ENCODE assay signal across 22 cellular contexts in the genomic region with DNA sequence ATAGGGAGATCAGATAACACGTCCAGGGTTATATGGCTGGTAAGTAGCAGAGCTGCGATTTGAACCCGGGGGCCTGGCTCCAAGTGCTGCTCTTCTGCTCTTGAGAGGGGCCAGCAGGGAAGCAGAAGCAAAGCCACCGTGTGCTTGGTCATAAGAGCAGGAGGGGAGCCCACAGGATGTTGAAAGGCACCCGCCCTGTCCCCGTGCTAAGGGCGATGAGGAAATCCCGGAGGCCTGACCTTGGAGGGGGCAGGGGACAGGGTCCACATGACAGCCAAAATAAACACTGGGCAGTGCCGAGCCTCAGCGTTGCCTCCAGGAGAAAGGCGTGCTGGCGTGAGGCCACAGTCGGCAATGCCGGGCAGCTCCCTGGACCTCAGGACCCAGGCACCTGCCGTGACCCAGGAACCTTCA. TPM values are rescaled to one million over a fixed set of nuclear protein-coding genes. Genes with fewer than 3 reads are reported as not detected.
DNase-seq lines count a peak whose midpoint lies in the region; ATAC-seq, FAIRE-seq and TF ChIP-seq lines count a peak whose summit lies in the region.
"Had no signal": no experiment of that assay in that cellular context is flagged by ENCODE, and none has a peak within 500 bp of the region (broad histone marks: within the 10 kb centered on the region; RNA-seq: fewer than 3 reads in every experiment).

No MANE protein-coding gene starts in this region.

- intact Hi-C loops in MCF 10A (cut with micrococcal nuclease): no loop called here
- intact Hi-C loops in mammary epithelial cell (cut with micrococcal nuclease): no loop called here
- intact Hi-C loops in lower lobe of right lung (cut with DNase I): no loop called here

- BruUV-seq in MCF 10A (replicated peaks; lab: Mats Ljungman, UMichigan) (no TSS peak), mammary epithelial cell (replicated peaks; lab: Mats Ljungman, UMichigan) (no TSS peak)

- peak; percentile 90 for FAIRE-seq in urothelium cell line (lab: Jason Lieb, UNC)
- FAIRE-seq: frontal cortex, GM18507, HTR-8/SVneo had no signal

- H3K9me3 ChIP-seq in mammary epithelial cell (replicated peaks; ENCODE audit: insufficient read depth, low read length) (no peaks in the 10 kb centered on the region), lower lobe of right lung (no peaks in the 10 kb centered on the region)
- H3K9me3 ChIP-seq: Peyer's patch had no signal

- WGBS in mammary epithelial cell (ENCODE audit: low coverage, missing lambda C conversion rate): 91% methylated on average over 10 of the region's 15 CpGs

- POLR2A ChIA-PET in MCF 10A (lab: Yijun Ruan, JAX): no interaction called here

- DNase-seq in MCF 10A (ENCODE audit: unreplicated experiment) (peak; percentile 59), mammary epithelial cell (no peak), dermis microvascular lymphatic vessel endothelial cell (ENCODE audit: low read depth in 2 of 2) (peak; percentile 50 to 63), lower lobe of right lung (peak; percentile 78), urothelium cell line (ENCODE audit: low spot score) (no peak)
- no peak for DNase-seq in stimulated activated CD4-positive, alpha-beta T cell treated with anti-CD3 and anti-CD28 coated beads, Interleukin-4, amount 100 ng/mL, for 4 hours
- DNase-seq in activated naive CD4-positive, alpha-beta T cell treated with anti-CD3 and anti-CD28 coated beads, Interleukin-2, amount 50 U/mL, for 16 hours: no peak
- DNase-seq: 8988T; activated CD8-positive, alpha-beta memory T cell treated with anti-CD3 and anti-CD28 coated beads, Interleukin-2, amount 10 ng/mL, durations not matched to agents 7 days and 5 days; activated gamma-delta T cell; CD4-positive, CD25-positive, alpha-beta regulatory T cell; HCEC 1CT; NCI-H1048; NCI-H526 treated with DMSO at 0.1 percent for 48 hours; Peyer's patch had no signal

- no peak for TF ChIP-seq CTCF in MCF 10A (IDR thresholded peaks at IDR 0.05; ENCODE audit: unreplicated experiment)
- no peak for TF ChIP-seq CTCF in mammary epithelial cell (conservative IDR thresholded peaks at IDR 0.05 in 1 of 2, IDR thresholded peaks at IDR 0.05 in 1 of 2; ENCODE audit: extremely low read depth in 1 of 2, insufficient read depth in 1 of 2, low read depth in 1 of 2, low read length in 2 of 2)
- TF ChIP-seq CTCF in lower lobe of right lung (IDR thresholded peaks at IDR 0.05): no peak

- H3K4me1 ChIP-seq in mammary epithelial cell (ENCODE audit: insufficient read depth, low read length): no peaks in the 10 kb centered on the region
- H3K4me1 ChIP-seq in lower lobe of right lung: peaks cover 36% of the 10 kb centered on the region

- no peaks in the 10 kb centered on the region for H3K9me3 Mint-ChIP-seq in MCF 10A (ENCODE audit: unreplicated experiment)
- H3K9me3 Mint-ChIP-seq: CD4-positive, CD25-positive, alpha-beta regulatory T cell; mesothelial cell of epicardium; type B pancreatic cell had no signal

- CTCF ChIA-PET in MCF 10A (lab: Yijun Ruan, JAX) (interaction anchor here (0.8 kb wide), 1 partner anchor 22 kb away, joined by 3 read pairs; no protein-coding TSS in a partner anchor), mammary epithelial cell (lab: Charles Lee; ENCODE audit: low non-redundant PET) (no interaction called here)

- H3K27me3 ChIP-seq in mammary epithelial cell (ENCODE audit: insufficient read depth, low read length) (no peaks in the 10 kb centered on the region), lower lobe of right lung (ENCODE audit: low read depth) (no peaks in the 10 kb centered on the region)
- H3K27me3 ChIP-seq: Peyer's patch had no signal

- H3K36me3 ChIP-seq in mammary epithelial cell (ENCODE audit: insufficient read depth, low read length) (no peaks in the 10 kb centered on the region), lower lobe of right lung (peaks cover 94% of the 10 kb centered on the region)

- H3K79me2 ChIP-seq in mammary epithelial cell (ENCODE audit: insufficient read depth, low read length): no peaks in the 10 kb centered on the region

- no peaks in the 10 kb centered on the region for H3K27me3 Mint-ChIP-seq in MCF 10A (ENCODE audit: insufficient read depth, unreplicated experiment)
- H3K27me3 Mint-ChIP-seq: activated CD8-positive, alpha-beta memory T cell treated with anti-CD3 and anti-CD28 coated beads, Interleukin-2, amount 10 ng/mL, durations not matched to agents 7 days and 5 days; CD4-positive, CD25-positive, alpha-beta regulatory T cell; type B pancreatic cell had no signal

- no peak overlapping the region for H3K4me2 ChIP-seq in mammary epithelial cell (ENCODE audit: insufficient read depth, low read depth, low read length)
- H3K4me2 ChIP-seq: smooth muscle cell had no signal

- H3K27ac ChIP-seq in mammary epithelial cell (ENCODE audit: insufficient read depth, low read depth, low read length) (no peak overlapping the region), lower lobe of right lung (peak overlapping the region; percentile 46)
- H3K27ac ChIP-seq: Peyer's patch had no signal

- H3K4me1 Mint-ChIP-seq in MCF 10A (ENCODE audit: insufficient read depth, unreplicated experiment): no peaks in the 10 kb centered on the region
- H3K4me1 Mint-ChIP-seq: mesothelial cell of epicardium had no signal

- H3K4me3 Mint-ChIP-seq in MCF 10A (ENCODE audit: unreplicated experiment): no peak overlapping the region
- H3K4me3 Mint-ChIP-seq: activated CD8-positive, alpha-beta memory T cell treated with anti-CD3 and anti-CD28 coated beads, Interleukin-2, amount 10 ng/mL, durations not matched to agents 7 days and 5 days; mesothelial cell of epicardium; type B pancreatic cell had no signal

- no peak overlapping the region for H2AFZ ChIP-seq in mammary epithelial cell (ENCODE audit: low read depth, low read length)

- no peak overlapping the region for H3K9ac ChIP-seq in mammary epithelial cell (ENCODE audit: insufficient read depth, low read length)

- dilution Hi-C loops in mammary epithelial cell (cut with HindIII; ENCODE audit: low sequenced_read_pairs): no loop called here

- H4K20me1 ChIP-seq in mammary epithelial cell (ENCODE audit: insufficient read depth, low read length): no peaks in the 10 kb centered on the region

- H3K4me3 ChIP-seq in mammary epithelial cell (replicated peaks in 1 of 3; ENCODE audit: insufficient read depth in 1 of 3, low read depth in 2 of 3, low read length in 3 of 3) (no peak overlapping the region), lower lobe of right lung (no peak overlapping the region)
- H3K4me3 ChIP-seq: Peyer's patch, smooth muscle cell had no signal

- in situ Hi-C loops in mammary epithelial cell (cut with MboI; ENCODE audit: low sequenced_read_pairs in 2 of 2): no loop called here

- ATAC-seq in lower lobe of right lung (peak; percentile 65 to 76), HG02973 (IDR thresholded peaks at IDR 0.05; ENCODE audit: unreplicated experiment) (no peak)
- ATAC-seq: activated CD8-positive, alpha-beta memory T cell treated with anti-CD3 and anti-CD28 coated beads, Interleukin-2, amount 10 ng/mL, durations not matched to agents 7 days and 5 days had no signal

- peaks cover 73% of the 10 kb centered on the region for H3K36me3 Mint-ChIP-seq in MCF 10A (ENCODE audit: insufficient read depth, unreplicated experiment)

- H3K27ac Mint-ChIP-seq in MCF 10A (ENCODE audit: low read depth, unreplicated experiment): no peak overlapping the region
- H3K27ac Mint-ChIP-seq: activated CD8-positive, alpha-beta memory T cell treated with anti-CD3 and anti-CD28 coated beads, Interleukin-2, amount 10 ng/mL, durations not matched to agents 7 days and 5 days; mesothelial cell of epicardium; type B pancreatic cell had no signal

RNA-seq across cellular contexts. Expression of a gene that starts 28.8 kb away (rescaled TPM):
- total RNA-seq in MCF 10A (2022) (28.2 and 41.9 TPM in 2 replicates), mammary epithelial cell (10 to 100 TPM; 19.7 to 30.0 TPM), dermis microvascular lymphatic vessel endothelial cell (16.6 and 38.9 TPM in 2 replicates), lower lobe of right lung (70.3 TPM)
- 20.1 TPM for polyA plus RNA-seq in mammary epithelial cell
- polyA minus RNA-seq in mammary epithelial cell: 18.7 TPM

RNA-seq across cellular contexts. Expression of a gene that starts 52.4 kb away (rescaled TPM):
- total RNA-seq in MCF 10A (2022) (1.9 and 2.5 TPM in 2 replicates), mammary epithelial cell (100 to 1,000 TPM in 1 of 2 donors, 10 to 100 TPM in 1; 14.1 to 217 TPM), dermis microvascular lymphatic vessel endothelial cell (57.3 and 104 TPM in 2 replicates), lower lobe of right lung (68.3 TPM)
- 9.2 TPM for polyA plus RNA-seq in mammary epithelial cell
- polyA minus RNA-seq in mammary epithelial cell: 12.8 TPM
- total RNA-seq: CD4-positive, CD25-positive, alpha-beta regulatory T cell had no signal

Comparison
In these comparisons a context has a peak if more than half of its experiments do, and no peak if none do; other contexts are left out.
1. DNase-seq: peak in MCF 10A (single experiment), dermis microvascular lymphatic vessel endothelial cell (2 of 2) and lower lobe of right lung (single experiment); none in mammary epithelial cell (single experiment), urothelium cell line (single experiment), stimulated activated CD4-positive, alpha-beta T cell treated with anti-CD3 and anti-CD28 coated beads, Interleukin-4, amount 100 ng/mL, for 4 hours (0 of 2) and activated naive CD4-positive, alpha-beta T cell treated with anti-CD3 and anti-CD28 coated beads, Interleukin-2, amount 50 U/mL, for 16 hours (single experiment).